ENCODE assay signal across 1 cellular context in genomic region chr2:207589143-207589542, GRCh38.
TF ChIP-seq lines count a peak whose summit lies in the region.

No MANE protein-coding gene starts in this region.

TF ChIP-seq in HepG2, 621 proteins besides CTCF, POLR2A, EP300 and RAD21:
- TF ChIP-seq ZNF543 (CRISPR knock-in tag; IDR thresholded peaks at IDR 0.05), result peak; percentile 94
- TF ChIP-seq KDM5A (IDR thresholded peaks at IDR 0.05; ENCODE audit: borderline replicate concordance, low read length), result no peak
- TF ChIP-seq SRF (IDR thresholded peaks at IDR 0.05; ENCODE audit: low read depth, low read length), result peak; percentile 67
